Comparison of ENCODE assay signal across 8 cellular contexts in the genomic region with DNA sequence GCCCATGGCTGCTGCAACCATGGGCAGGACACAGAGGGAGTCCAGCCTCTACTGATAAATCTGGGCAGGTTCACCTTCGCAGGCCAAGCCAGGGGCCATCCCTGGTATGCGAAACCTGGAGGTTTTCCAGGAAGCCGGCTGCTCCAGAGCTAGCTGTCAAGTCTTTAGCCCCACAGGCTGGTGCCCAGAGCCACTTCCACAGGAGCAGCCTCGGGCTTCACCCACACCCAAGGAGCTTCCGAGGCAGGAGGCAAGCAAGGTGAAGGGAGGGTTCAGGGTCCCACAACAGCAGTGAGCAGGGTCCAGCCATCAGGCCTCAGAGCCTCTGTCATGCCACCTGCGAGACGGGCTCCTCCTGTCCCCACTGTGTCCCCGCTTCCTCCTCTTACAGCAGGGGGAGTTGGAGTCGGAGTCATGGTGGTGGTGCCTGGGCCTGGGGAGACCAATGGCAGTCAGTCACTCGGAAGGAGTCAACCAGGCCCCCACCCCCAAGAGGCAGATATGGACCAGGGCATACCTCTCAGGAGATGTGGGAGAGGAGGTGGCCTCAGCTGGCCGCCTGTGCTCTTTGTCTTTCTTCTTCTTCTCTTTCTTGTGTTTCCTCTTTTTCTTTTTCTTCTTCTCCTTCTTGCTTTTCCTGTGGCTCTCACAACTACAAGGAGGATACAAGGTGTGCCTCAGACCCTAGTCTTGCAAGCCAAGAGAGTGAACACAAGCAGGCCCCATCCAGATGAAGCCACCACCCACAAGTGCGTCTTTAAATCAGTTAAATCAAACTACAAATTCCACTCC. TPM values are rescaled to one million over a fixed set of nuclear protein-coding genes. Genes with fewer than 3 reads are reported as not detected.
A peak's percentile ranks its signal among the peaks of the same experiment; 100 is the strongest.
DNase-seq lines count a peak whose midpoint lies in the region; ATAC-seq and TF ChIP-seq lines count a peak whose summit lies in the region.
"Had no signal": no experiment of that assay in that cellular context is flagged by ENCODE, and none has a peak within 500 bp of the region (broad histone marks: within the 10 kb centered on the region; RNA-seq: fewer than 3 reads in every experiment).

No MANE protein-coding gene starts in this region.

- no peaks in the 10 kb centered on the region for H3K27me3 ChIP-seq in DND-41 (ENCODE audit: insufficient read depth, low read length, poor library complexity)

- peaks cover 59% of the 10 kb centered on the region for H3K36me3 ChIP-seq in DND-41 (ENCODE audit: insufficient read depth, low read length)

- peaks cover 76% of the 10 kb centered on the region for H3K79me2 ChIP-seq in DND-41 (ENCODE audit: insufficient read depth, low read length)

- H3K9me3 ChIP-seq in DND-41 (ENCODE audit: insufficient read depth, low read length, severe bottlenecking) = no peaks in the 10 kb centered on the region

- H3K27ac ChIP-seq in DND-41 (ENCODE audit: low read length) = no peak overlapping the region; the same call in 1 of the 2 replicates

- H3K9me3 Mint-ChIP-seq in central memory CD8-positive, alpha-beta T cell = no peaks in the 10 kb centered on the region

- no peaks in the 10 kb centered on the region for H3K27me3 Mint-ChIP-seq in central memory CD8-positive, alpha-beta T cell

- H3K4me2 ChIP-seq in DND-41 (ENCODE audit: insufficient read depth, low read length) = peak overlapping the region; percentile 73

- peak overlapping the region; percentile 90 for H3K4me3 Mint-ChIP-seq in central memory CD8-positive, alpha-beta T cell

- H4K20me1 ChIP-seq in DND-41 (ENCODE audit: insufficient read depth, low read length) = peaks cover 60% of the 10 kb centered on the region

- DNase-seq in DND-41 = no peak
- DNase-seq in Jurkat, Clone E6-1 (ENCODE audit: low read depth, low spot score) = no peak
- DNase-seq in central memory CD8-positive, alpha-beta T cell (ENCODE audit: low spot score in 2 of 2) = no peak
- peak; percentile 78 for DNase-seq in posterior vena cava (ENCODE audit: low spot score)
- DNase-seq in NCI-H345 treated with DMSO at 0.1 percent for 48 hours (lab: John Stamatoyannopoulos, UW; ENCODE audit: unreplicated experiment) = no peak
- no peak for DNase-seq in amygdala (lab: John Stamatoyannopoulos, UW)
- DNase-seq: KG1 had no signal

- peak overlapping the region; percentile 96 for H3K27ac Mint-ChIP-seq in central memory CD8-positive, alpha-beta T cell (ENCODE audit: low read depth)

- no peak overlapping the region for H2AFZ ChIP-seq in DND-41 (ENCODE audit: low read depth, low read length)

- ATAC-seq in DND-41 (ENCODE audit: insufficient read depth, low read depth) = no peak
- ATAC-seq in central memory CD8-positive, alpha-beta T cell (replicated peaks; ENCODE audit: extremely low read depth, poor library complexity, severe bottlenecking) = no peak
- ATAC-seq in HG02870 (IDR thresholded peaks at IDR 0.05; ENCODE audit: unreplicated experiment) = no peak

- intact Hi-C loops in posterior vena cava (cut with DNase I) = no loop called here

- TF ChIP-seq CTCF in DND-41 (IDR thresholded peaks at IDR 0.05; ENCODE audit: borderline replicate concordance, extremely low read depth, low read length, poor library complexity, severe bottlenecking) = no peak

- peaks cover 64% of the 10 kb centered on the region for H3K36me3 Mint-ChIP-seq in central memory CD8-positive, alpha-beta T cell (ENCODE audit: insufficient read depth)

- peaks cover 26% of the 10 kb centered on the region for H3K4me1 Mint-ChIP-seq in central memory CD8-positive, alpha-beta T cell

- no peak overlapping the region for H3K9ac ChIP-seq in DND-41 (ENCODE audit: low read depth, low read length)

- peaks cover 42% of the 10 kb centered on the region for H3K4me1 ChIP-seq in DND-41 (ENCODE audit: insufficient read depth, low read length)

- H3K4me3 ChIP-seq in DND-41 (ENCODE audit: low read depth in 1 of 2, low read length in 2 of 2) = no peak overlapping the region
- peak overlapping the region; percentile 77; the same call in 1 of the 2 replicates for H3K4me3 ChIP-seq in Jurkat, Clone E6-1 (ENCODE audit: low read length)

RNA-seq across cellular contexts. Expression of gene C1orf35, which starts 2.1 kb away (rescaled TPM):
- polyA plus RNA-seq in Jurkat, Clone E6-1 (2012; ENCODE audit: insufficient read depth, insufficient read length) = 43.3 TPM
- total RNA-seq in posterior vena cava = 1 to 10 TPM; 7.8 to 8.0 TPM

RNA-seq across cellular contexts. Expression of gene MRPL55, which starts 8.1 kb away (rescaled TPM):
- 129 TPM for polyA plus RNA-seq in Jurkat, Clone E6-1 (2012; ENCODE audit: insufficient read depth, insufficient read length)
- total RNA-seq in posterior vena cava = 10 to 100 TPM; 30.0 to 30.9 TPM

RNA-seq across cellular contexts. Expression of gene ARF1, which starts 18.5 kb away (rescaled TPM):
- 357 TPM for polyA plus RNA-seq in Jurkat, Clone E6-1 (2012; ENCODE audit: insufficient read depth, insufficient read length)
- 100 to 1,000 TPM; 300 to 342 TPM for total RNA-seq in posterior vena cava

RNA-seq across cellular contexts. Expression of gene GUK1, which starts 39.1 kb away (rescaled TPM):
- 332 TPM for polyA plus RNA-seq in Jurkat, Clone E6-1 (2012; ENCODE audit: insufficient read depth, insufficient read length)
- total RNA-seq in posterior vena cava = 100 to 1,000 TPM; 220 to 234 TPM

RNA-seq across cellular contexts. Expression of gene GJC2, which starts 48.7 kb away (rescaled TPM):
- polyA plus RNA-seq in Jurkat, Clone E6-1 (2012; ENCODE audit: insufficient read depth, insufficient read length) = not detected
- 1 to 10 TPM; 6.9 to 8.2 TPM for total RNA-seq in posterior vena cava
